In the genomic region with DNA sequence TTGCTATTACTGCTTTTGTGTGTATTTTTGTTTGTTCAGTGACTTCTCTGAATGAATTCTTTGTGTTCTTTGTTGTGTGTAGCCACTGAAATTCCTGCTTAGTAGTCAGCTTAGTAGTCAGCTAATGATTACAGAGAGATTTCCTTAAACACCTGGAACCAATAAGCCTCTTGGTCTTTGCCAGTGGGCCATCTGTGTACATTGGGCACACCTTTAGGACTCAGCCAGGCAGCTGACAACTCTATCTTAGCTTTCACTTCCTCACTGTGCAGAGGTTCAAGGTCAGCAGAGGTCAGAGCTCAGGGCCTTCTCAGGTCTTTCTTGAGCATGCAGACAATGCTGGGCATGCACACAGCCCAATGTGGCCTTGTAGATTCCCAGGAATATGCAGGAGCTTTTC, we compare ENCODE assay signal across 15 cellular contexts. TPM values are rescaled to one million over a fixed set of nuclear protein-coding genes. Genes with fewer than 3 reads are reported as not detected.
DNase-seq lines count a peak whose midpoint lies in the region; ATAC-seq and TF ChIP-seq lines count a peak whose summit lies in the region.
"Had no signal": no experiment of that assay in that cellular context is flagged by ENCODE, and none has a peak within 500 bp of the region (broad histone marks: within the 10 kb centered on the region; RNA-seq: fewer than 3 reads in every experiment).

No MANE protein-coding gene starts in this region.

- H3K4me3 Mint-ChIP-seq in progenitor cell of endocrine pancreas (ENCODE audit: low read depth): no peak overlapping the region
- H3K4me3 Mint-ChIP-seq: activated CD4-positive, alpha-beta memory T cell treated with anti-CD3 and anti-CD28 coated beads for 36 hours; CD8-positive, alpha-beta memory T cell; natural killer cell had no signal

- peaks cover 2% of the 10 kb centered on the region for H3K36me3 Mint-ChIP-seq in progenitor cell of endocrine pancreas (ENCODE audit: insufficient read depth)
- H3K36me3 Mint-ChIP-seq: activated CD4-positive, alpha-beta memory T cell treated with anti-CD3 and anti-CD28 coated beads for 36 hours; CD8-positive, alpha-beta memory T cell; natural killer cell had no signal

- ATAC-seq in GM19395 (IDR thresholded peaks at IDR 0.05; ENCODE audit: unreplicated experiment) (peak; percentile 64), HG02588 (IDR thresholded peaks at IDR 0.05; ENCODE audit: unreplicated experiment) (peak; percentile 74), HG03460 (IDR thresholded peaks at IDR 0.05; ENCODE audit: unreplicated experiment) (peak; percentile 83), sciatic nerve (no peak)
- ATAC-seq: heart left ventricle, left lobe of liver, natural killer cell had no signal

- no peaks in the 10 kb centered on the region for H3K27me3 ChIP-seq in breast epithelium
- H3K27me3 ChIP-seq: heart left ventricle, testis had no signal

- DNase-seq in progenitor cell of endocrine pancreas (ENCODE audit: low spot score, unreplicated experiment): no peak
- no peak for DNase-seq in NCI-H748 treated with DMSO at 0.1 percent for 48 hours (lab: John Stamatoyannopoulos, UW)
- DNase-seq in sciatic nerve (ENCODE audit: low spot score): no peak
- DNase-seq in breast epithelium (ENCODE audit: low spot score in 2 of 2): no peak
- DNase-seq: CD8-positive, alpha-beta memory T cell; heart left ventricle; natural killer cell; NCI-H2171; T-helper 2 cell; testis had no signal

- TF ChIP-seq POLR2A in breast epithelium (IDR thresholded peaks at IDR 0.05): no peak

- TF ChIP-seq CTCF in progenitor cell of endocrine pancreas (IDR thresholded peaks at IDR 0.05; ENCODE audit: unreplicated experiment): no peak
- TF ChIP-seq CTCF in breast epithelium (IDR thresholded peaks at IDR 0.05): no peak

- H3K4me3 ChIP-seq in breast epithelium: no peak overlapping the region
- H3K4me3 ChIP-seq: heart left ventricle, testis had no signal

- peaks cover 22% of the 10 kb centered on the region for H3K4me1 Mint-ChIP-seq in progenitor cell of endocrine pancreas (ENCODE audit: low read depth)
- H3K4me1 Mint-ChIP-seq: CD8-positive, alpha-beta memory T cell; natural killer cell had no signal

- intact Hi-C loops in sciatic nerve (cut with DNase I): no loop called here
- intact Hi-C loops in breast epithelium (cut with DNase I; ENCODE audit: low total_unique reads): no loop called here

- H3K36me3 ChIP-seq in breast epithelium: no peaks in the 10 kb centered on the region
- H3K36me3 ChIP-seq: heart left ventricle had no signal

- H3K4me1 ChIP-seq in breast epithelium: no peaks in the 10 kb centered on the region
- H3K4me1 ChIP-seq: heart left ventricle, testis had no signal

- H3K9me3 ChIP-seq in breast epithelium: peaks cover 0 to 3% of the 10 kb centered on the region in 2 donors
- H3K9me3 ChIP-seq: heart left ventricle, testis had no signal

- H3K27ac Mint-ChIP-seq in progenitor cell of endocrine pancreas: peak overlapping the region; percentile 54
- H3K27ac Mint-ChIP-seq: activated CD4-positive, alpha-beta memory T cell treated with anti-CD3 and anti-CD28 coated beads for 36 hours; CD8-positive, alpha-beta memory T cell; natural killer cell had no signal

- H3K27me3 Mint-ChIP-seq in progenitor cell of endocrine pancreas: no peaks in the 10 kb centered on the region
- H3K27me3 Mint-ChIP-seq: activated CD4-positive, alpha-beta memory T cell treated with anti-CD3 and anti-CD28 coated beads for 36 hours had no signal

- no peak overlapping the region for H3K27ac ChIP-seq in breast epithelium
- H3K27ac ChIP-seq: heart left ventricle, testis had no signal

- H3K9me3 Mint-ChIP-seq in progenitor cell of endocrine pancreas (ENCODE audit: low read depth): peaks cover 10% of the 10 kb centered on the region
- H3K9me3 Mint-ChIP-seq: activated CD4-positive, alpha-beta memory T cell treated with anti-CD3 and anti-CD28 coated beads for 36 hours; CD8-positive, alpha-beta memory T cell; natural killer cell had no signal

RNA-seq across cellular contexts. Expression of a gene that starts 59.3 kb away (rescaled TPM):
- total RNA-seq in progenitor cell of endocrine pancreas (19.6 and 19.7 TPM in 2 replicates), sciatic nerve (16.0 TPM), breast epithelium (10 to 100 TPM; 19.3 to 27.2 (median 20.8) TPM)

RNA-seq across cellular contexts. Expression of a gene that starts 59.4 kb away (rescaled TPM):
- total RNA-seq in progenitor cell of endocrine pancreas (54.3 and 56.1 TPM in 2 replicates), sciatic nerve (41.8 TPM), breast epithelium (10 to 100 TPM; 39.0 to 86.8 (median 43.0) TPM)
